In genomic region chr3:12961007-12961725, GRCh38 we compare ENCODE assay signal across 1 cellular context.
TF ChIP-seq lines count a peak whose summit lies in the region.

No MANE protein-coding gene starts in this region.

TF ChIP-seq in HepG2, 621 proteins besides CTCF, POLR2A, EP300 and RAD21 (continued from another document):
- TF ChIP-seq, protein P1, sequence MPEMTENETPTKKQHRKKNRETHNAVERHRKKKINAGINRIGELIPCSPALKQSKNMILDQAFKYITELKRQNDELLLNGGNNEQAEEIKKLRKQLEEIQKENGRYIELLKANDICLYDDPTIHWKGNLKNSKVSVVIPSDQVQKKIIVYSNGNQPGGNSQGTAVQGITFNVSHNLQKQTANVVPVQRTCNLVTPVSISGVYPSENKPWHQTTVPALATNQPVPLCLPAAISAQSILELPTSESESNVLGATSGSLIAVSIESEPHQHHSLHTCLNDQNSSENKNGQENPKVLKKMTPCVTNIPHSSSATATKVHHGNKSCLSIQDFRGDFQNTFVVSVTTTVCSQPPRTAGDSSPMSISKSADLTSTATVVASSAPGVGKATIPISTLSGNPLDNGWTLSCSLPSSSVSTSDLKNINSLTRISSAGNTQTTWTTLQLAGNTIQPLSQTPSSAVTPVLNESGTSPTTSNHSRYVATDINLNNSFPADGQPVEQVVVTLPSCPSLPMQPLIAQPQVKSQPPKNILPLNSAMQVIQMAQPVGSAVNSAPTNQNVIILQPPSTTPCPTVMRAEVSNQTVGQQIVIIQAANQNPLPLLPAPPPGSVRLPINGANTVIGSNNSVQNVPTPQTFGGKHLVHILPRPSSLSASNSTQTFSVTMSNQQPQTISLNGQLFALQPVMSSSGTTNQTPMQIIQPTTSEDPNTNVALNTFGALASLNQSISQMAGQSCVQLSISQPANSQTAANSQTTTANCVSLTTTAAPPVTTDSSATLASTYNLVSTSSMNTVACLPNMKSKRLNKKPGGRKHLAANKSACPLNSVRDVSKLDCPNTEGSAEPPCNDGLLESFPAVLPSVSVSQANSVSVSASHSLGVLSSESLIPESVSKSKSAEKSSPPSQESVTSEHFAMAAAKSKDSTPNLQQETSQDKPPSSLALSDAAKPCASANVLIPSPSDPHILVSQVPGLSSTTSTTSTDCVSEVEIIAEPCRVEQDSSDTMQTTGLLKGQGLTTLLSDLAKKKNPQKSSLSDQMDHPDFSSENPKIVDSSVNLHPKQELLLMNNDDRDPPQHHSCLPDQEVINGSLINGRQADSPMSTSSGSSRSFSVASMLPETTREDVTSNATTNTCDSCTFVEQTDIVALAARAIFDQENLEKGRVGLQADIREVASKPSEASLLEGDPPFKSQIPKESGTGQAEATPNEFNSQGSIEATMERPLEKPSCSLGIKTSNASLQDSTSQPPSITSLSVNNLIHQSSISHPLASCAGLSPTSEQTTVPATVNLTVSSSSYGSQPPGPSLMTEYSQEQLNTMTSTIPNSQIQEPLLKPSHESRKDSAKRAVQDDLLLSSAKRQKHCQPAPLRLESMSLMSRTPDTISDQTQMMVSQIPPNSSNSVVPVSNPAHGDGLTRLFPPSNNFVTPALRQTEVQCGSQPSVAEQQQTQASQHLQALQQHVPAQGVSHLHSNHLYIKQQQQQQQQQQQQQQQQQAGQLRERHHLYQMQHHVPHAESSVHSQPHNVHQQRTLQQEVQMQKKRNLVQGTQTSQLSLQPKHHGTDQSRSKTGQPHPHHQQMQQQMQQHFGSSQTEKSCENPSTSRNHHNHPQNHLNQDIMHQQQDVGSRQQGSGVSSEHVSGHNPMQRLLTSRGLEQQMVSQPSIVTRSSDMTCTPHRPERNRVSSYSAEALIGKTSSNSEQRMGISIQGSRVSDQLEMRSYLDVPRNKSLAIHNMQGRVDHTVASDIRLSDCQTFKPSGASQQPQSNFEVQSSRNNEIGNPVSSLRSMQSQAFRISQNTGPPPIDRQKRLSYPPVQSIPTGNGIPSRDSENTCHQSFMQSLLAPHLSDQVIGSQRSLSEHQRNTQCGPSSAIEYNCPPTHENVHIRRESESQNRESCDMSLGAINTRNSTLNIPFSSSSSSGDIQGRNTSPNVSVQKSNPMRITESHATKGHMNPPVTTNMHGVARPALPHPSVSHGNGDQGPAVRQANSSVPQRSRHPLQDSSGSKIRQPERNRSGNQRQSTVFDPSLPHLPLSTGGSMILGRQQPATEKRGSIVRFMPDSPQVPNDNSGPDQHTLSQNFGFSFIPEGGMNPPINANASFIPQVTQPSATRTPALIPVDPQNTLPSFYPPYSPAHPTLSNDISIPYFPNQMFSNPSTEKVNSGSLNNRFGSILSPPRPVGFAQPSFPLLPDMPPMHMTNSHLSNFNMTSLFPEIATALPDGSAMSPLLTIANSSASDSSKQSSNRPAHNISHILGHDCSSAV (CRISPR knock-in tag; IDR thresholded peaks at IDR 0.05; ENCODE audit: borderline replicate concordance): no peak
- TF ChIP-seq TBX2 (CRISPR knock-in tag; IDR thresholded peaks at IDR 0.05; ENCODE audit: borderline replicate concordance) (peak; percentile 20; the same call in 1 of the 2 replicates), AGO2 (optimal IDR thresholded peaks at IDR 0.05; ENCODE audit: low read depth, low read length) (peak; percentile 26), RBM22 (optimal IDR thresholded peaks at IDR 0.05; ENCODE audit: low read length) (peak; percentile 36)
TF ChIP-seq in HepG2: peak in this region for 4.
